2 cellular contexts compared by ENCODE assay signal in the genomic region with DNA sequence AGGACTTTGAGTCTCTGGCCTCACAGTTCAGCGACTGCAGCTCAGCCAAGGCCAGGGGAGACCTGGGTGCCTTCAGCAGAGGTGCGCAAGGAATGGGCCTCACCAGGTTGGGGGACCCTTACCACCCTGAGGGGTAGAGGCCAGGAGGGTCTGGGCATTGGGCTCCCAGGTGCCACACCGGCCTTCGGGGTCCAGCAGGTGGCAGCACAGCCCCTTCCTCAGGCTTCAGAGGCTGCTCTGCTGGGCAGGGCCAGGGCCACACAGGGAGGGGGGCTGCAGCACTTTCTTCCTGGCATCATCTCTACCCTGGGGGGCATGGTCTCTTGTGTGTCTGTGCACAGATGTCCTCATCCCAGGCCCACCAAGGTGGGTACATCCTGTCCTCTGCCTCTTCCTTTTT.
TF ChIP-seq lines count a peak whose summit lies in the region.

No MANE protein-coding gene starts in this region.

TF ChIP-seq in A549, 52 proteins besides CTCF, POLR2A, EP300 and RAD21 (continued from another document):
- TF ChIP-seq, protein P1, sequence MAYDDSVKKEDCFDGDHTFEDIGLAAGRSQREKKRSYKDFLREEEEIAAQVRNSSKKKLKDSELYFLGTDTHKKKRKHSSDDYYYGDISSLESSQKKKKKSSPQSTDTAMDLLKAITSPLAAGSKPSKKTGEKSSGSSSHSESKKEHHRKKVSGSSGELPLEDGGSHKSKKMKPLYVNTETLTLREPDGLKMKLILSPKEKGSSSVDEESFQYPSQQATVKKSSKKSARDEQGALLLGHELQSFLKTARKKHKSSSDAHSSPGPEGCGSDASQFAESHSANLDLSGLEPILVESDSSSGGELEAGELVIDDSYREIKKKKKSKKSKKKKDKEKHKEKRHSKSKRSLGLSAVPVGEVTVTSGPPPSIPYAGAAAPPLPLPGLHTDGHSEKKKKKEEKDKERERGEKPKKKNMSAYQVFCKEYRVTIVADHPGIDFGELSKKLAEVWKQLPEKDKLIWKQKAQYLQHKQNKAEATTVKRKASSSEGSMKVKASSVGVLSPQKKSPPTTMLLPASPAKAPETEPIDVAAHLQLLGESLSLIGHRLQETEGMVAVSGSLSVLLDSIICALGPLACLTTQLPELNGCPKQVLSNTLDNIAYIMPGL (CRISPR knock-in tag; IDR thresholded peaks at IDR 0.05; ENCODE audit: borderline replicate concordance): no peak

TF ChIP-seq in HCT116, 20 proteins besides CTCF, POLR2A, EP300 and RAD21 (continued from another document):
- TF ChIP-seq, protein P2, sequence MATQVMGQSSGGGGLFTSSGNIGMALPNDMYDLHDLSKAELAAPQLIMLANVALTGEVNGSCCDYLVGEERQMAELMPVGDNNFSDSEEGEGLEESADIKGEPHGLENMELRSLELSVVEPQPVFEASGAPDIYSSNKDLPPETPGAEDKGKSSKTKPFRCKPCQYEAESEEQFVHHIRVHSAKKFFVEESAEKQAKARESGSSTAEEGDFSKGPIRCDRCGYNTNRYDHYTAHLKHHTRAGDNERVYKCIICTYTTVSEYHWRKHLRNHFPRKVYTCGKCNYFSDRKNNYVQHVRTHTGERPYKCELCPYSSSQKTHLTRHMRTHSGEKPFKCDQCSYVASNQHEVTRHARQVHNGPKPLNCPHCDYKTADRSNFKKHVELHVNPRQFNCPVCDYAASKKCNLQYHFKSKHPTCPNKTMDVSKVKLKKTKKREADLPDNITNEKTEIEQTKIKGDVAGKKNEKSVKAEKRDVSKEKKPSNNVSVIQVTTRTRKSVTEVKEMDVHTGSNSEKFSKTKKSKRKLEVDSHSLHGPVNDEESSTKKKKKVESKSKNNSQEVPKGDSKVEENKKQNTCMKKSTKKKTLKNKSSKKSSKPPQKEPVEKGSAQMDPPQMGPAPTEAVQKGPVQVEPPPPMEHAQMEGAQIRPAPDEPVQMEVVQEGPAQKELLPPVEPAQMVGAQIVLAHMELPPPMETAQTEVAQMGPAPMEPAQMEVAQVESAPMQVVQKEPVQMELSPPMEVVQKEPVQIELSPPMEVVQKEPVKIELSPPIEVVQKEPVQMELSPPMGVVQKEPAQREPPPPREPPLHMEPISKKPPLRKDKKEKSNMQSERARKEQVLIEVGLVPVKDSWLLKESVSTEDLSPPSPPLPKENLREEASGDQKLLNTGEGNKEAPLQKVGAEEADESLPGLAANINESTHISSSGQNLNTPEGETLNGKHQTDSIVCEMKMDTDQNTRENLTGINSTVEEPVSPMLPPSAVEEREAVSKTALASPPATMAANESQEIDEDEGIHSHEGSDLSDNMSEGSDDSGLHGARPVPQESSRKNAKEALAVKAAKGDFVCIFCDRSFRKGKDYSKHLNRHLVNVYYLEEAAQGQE (IDR thresholded peaks at IDR 0.05; ENCODE audit: low read depth): no peak
- TF ChIP-seq ELF1 (IDR thresholded peaks at IDR 0.05; ENCODE audit: borderline replicate concordance, low read depth): no peak
- no peak for TF ChIP-seq FOSL1 (IDR thresholded peaks at IDR 0.05; ENCODE audit: low read depth)
- no peak for TF ChIP-seq YY1 (IDR thresholded peaks at IDR 0.05; ENCODE audit: extremely low read depth, insufficient replicate concordance, low read depth, low read length)
- TF ChIP-seq SRF (IDR thresholded peaks at IDR 0.05; ENCODE audit: low read depth): no peak
- TF ChIP-seq, protein P3, sequence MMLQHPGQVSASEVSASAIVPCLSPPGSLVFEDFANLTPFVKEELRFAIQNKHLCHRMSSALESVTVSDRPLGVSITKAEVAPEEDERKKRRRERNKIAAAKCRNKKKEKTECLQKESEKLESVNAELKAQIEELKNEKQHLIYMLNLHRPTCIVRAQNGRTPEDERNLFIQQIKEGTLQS (IDR thresholded peaks at IDR 0.05): no peak
- TF ChIP-seq ZFX (IDR thresholded peaks at IDR 0.05): no peak
- TF ChIP-seq TCF7L2 (IDR thresholded peaks at IDR 0.05; ENCODE audit: borderline replicate concordance, extremely low read depth, insufficient read depth, insufficient read length): no peak
- TF ChIP-seq, protein P4, sequence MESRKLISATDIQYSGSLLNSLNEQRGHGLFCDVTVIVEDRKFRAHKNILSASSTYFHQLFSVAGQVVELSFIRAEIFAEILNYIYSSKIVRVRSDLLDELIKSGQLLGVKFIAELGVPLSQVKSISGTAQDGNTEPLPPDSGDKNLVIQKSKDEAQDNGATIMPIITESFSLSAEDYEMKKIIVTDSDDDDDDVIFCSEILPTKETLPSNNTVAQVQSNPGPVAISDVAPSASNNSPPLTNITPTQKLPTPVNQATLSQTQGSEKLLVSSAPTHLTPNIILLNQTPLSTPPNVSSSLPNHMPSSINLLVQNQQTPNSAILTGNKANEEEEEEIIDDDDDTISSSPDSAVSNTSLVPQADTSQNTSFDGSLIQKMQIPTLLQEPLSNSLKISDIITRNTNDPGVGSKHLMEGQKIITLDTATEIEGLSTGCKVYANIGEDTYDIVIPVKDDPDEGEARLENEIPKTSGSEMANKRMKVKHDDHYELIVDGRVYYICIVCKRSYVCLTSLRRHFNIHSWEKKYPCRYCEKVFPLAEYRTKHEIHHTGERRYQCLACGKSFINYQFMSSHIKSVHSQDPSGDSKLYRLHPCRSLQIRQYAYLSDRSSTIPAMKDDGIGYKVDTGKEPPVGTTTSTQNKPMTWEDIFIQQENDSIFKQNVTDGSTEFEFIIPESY (IDR thresholded peaks at IDR 0.05; ENCODE audit: extremely low read depth, insufficient replicate concordance, low read length): no peak
- no peak for TF ChIP-seq CBX3 (IDR thresholded peaks at IDR 0.05; ENCODE audit: low read depth)
